Comparison of ENCODE assay signal across 18 cellular contexts in genomic region chr15:50552238-50552637, GRCh38. TPM values are rescaled to one million over a fixed set of nuclear protein-coding genes. Genes with fewer than 3 reads are reported as not detected.
"Had no signal": no experiment of that assay in that cellular context is flagged by ENCODE, and none has a peak within 500 bp of the region (broad histone marks: within the 10 kb centered on the region; RNA-seq: fewer than 3 reads in every experiment).

No MANE protein-coding gene starts in this region.

- H3K9me3 Mint-ChIP-seq: nephron progenitor cell; stimulated activated effector memory CD8-positive, alpha-beta T cell treated with anti-CD3 and anti-CD28 coated beads, Interleukin-12 subunit alpha, Interleukin-12 subunit beta, amount 100 ng/mL, for 72 hours; stimulated activated naive CD8-positive, alpha-beta T cell treated with anti-CD3 and anti-CD28 coated beads, Interleukin-15, Interleukin-2, amounts not matched to agents 100 ng/mL and 50 ng/mL, for 24 hours had no signal

- DNase-seq: effector CD8-positive, alpha-beta T cell; foreskin melanocyte; heart right ventricle; hypothalamus; islet precursor cell; mammary epithelial cell; naive thymus-derived CD4-positive, alpha-beta T cell; nephron progenitor cell; right lobe of liver; stimulated activated CD4-positive, alpha-beta T cell treated with anti-CD3 and anti-CD28 coated beads, Interleukin-4, amount 100 ng/mL, for 1 hour; stimulated activated CD8-positive, alpha-beta memory T cell treated with anti-CD3 and anti-CD28 coated beads, Interleukin-4, amount 100 ng/mL, for 48 hours; upper lobe of right lung had no signal

- ATAC-seq: heart right ventricle; naive thymus-derived CD4-positive, alpha-beta T cell; stimulated activated effector memory CD8-positive, alpha-beta T cell treated with anti-CD3 and anti-CD28 coated beads, Interleukin-12 subunit alpha, Interleukin-12 subunit beta, amount 100 ng/mL, for 72 hours; upper lobe of right lung had no signal

- H3K4me3 Mint-ChIP-seq: nephron progenitor cell; stimulated activated effector memory CD8-positive, alpha-beta T cell treated with anti-CD3 and anti-CD28 coated beads, Interleukin-12 subunit alpha, Interleukin-12 subunit beta, amount 100 ng/mL, for 72 hours; stimulated activated naive CD8-positive, alpha-beta T cell treated with anti-CD3 and anti-CD28 coated beads, Interleukin-15, Interleukin-2, amounts not matched to agents 100 ng/mL and 50 ng/mL, for 24 hours had no signal

- H3K27me3 Mint-ChIP-seq: stimulated activated naive CD8-positive, alpha-beta T cell treated with anti-CD3 and anti-CD28 coated beads, Interleukin-15, Interleukin-2, amounts not matched to agents 100 ng/mL and 50 ng/mL, for 24 hours had no signal

- H3K27ac Mint-ChIP-seq: stimulated activated effector memory CD8-positive, alpha-beta T cell treated with anti-CD3 and anti-CD28 coated beads, Interleukin-12 subunit alpha, Interleukin-12 subunit beta, amount 100 ng/mL, for 72 hours had no signal

- H3K4me1 Mint-ChIP-seq: nephron progenitor cell had no signal

RNA-seq across cellular contexts. Expression of gene USP50, which starts 5.8 kb away (rescaled TPM):
- total RNA-seq: dermis microvascular lymphatic vessel endothelial cell, glomerular endothelial cell, lower leg skin, upper lobe of right lung, vagina had no signal
